9 cellular contexts compared by ENCODE assay signal in genomic region chr2:72924353-72925240, GRCh38. TPM values are rescaled to one million over a fixed set of nuclear protein-coding genes. Genes with fewer than 3 reads are reported as not detected.
A peak's percentile ranks its signal among the peaks of the same experiment; 100 is the strongest.
DNase-seq lines count a peak whose midpoint lies in the region; ATAC-seq, FAIRE-seq and TF ChIP-seq lines count a peak whose summit lies in the region.
"Had no signal": no experiment of that assay in that cellular context is flagged by ENCODE, and none has a peak within 500 bp of the region (broad histone marks: within the 10 kb centered on the region; RNA-seq: fewer than 3 reads in every experiment).

No MANE protein-coding gene starts in this region.

- H3K36me3 ChIP-seq in Peyer's patch (no peaks in the 10 kb centered on the region), HepG2 (replicated peaks in 1 of 2; ENCODE audit: control insufficient read depth in 1 of 2, insufficient read depth in 2 of 2, low read length in 2 of 2) (no peaks in the 10 kb centered on the region), tibial nerve (no peaks in the 10 kb centered on the region)

- no peak for FAIRE-seq in HepG2 (lab: Jason Lieb, UNC)

- intact Hi-C loops in HepG2 (cut with micrococcal nuclease; ENCODE audit: unreplicated experiment), result no loop called here

- H3K4me3 ChIP-seq in Peyer's patch (no peak overlapping the region), HepG2 (replicated peaks in 1 of 3; ENCODE audit: insufficient read depth in 1 of 3, low read depth in 2 of 3, low read length in 3 of 3) (peak overlapping the region in 1 of 3 experiments; percentile 19; a peak in 1 of 6 replicates), tibial nerve (peak overlapping the region in 1 of 4 donors; percentile 12)

- H3K4me2 ChIP-seq in HepG2 (ENCODE audit: low read depth, low read length), result peak overlapping the region; percentile 31

- TF ChIP-seq POLR2A in Peyer's patch (IDR thresholded peaks at IDR 0.05) (no peak), HepG2 (IDR thresholded peaks at IDR 0.05; ENCODE audit: insufficient read depth in 1 of 2, low read depth in 2 of 2, low read length in 2 of 2) (no peak), tibial nerve (IDR thresholded peaks at IDR 0.05) (no peak)

- no peak overlapping the region for H2AFZ ChIP-seq in HepG2 (ENCODE audit: low read length)

- H3K4me1 ChIP-seq in Peyer's patch (peaks cover 3 to 27% (median 14%) of the 10 kb centered on the region in 4 donors), HepG2 (ENCODE audit: insufficient read depth, low read length) (no peaks in the 10 kb centered on the region), tibial nerve (peaks cover 0 to 37% (median 16%) of the 10 kb centered on the region in 4 donors)

- DNase-seq in 8988T, result peak; percentile 19
- DNase-seq in GM19238 (ENCODE audit: insufficient read length, low spot score), result peak; percentile 44
- DNase-seq in Peyer's patch, result peak in 2 of 3 donors; percentile 1 to 41
- DNase-seq in HepG2 (ENCODE audit: low spot score), result no peak
- DNase-seq in tibial nerve (ENCODE audit: low spot score in 2 of 2), result no peak
- DNase-seq in NCI-H345 treated with DMSO at 0.1 percent for 48 hours (lab: John Stamatoyannopoulos, UW; ENCODE audit: unreplicated experiment), result no peak
- no peak for DNase-seq in cerebellar nuclear complex (lab: John Stamatoyannopoulos, UW)
- no peak for DNase-seq in NCI-H526 treated with DMSO at 0.1 percent for 48 hours (lab: John Stamatoyannopoulos, UW)
- DNase-seq: naive B cell had no signal

- no peak for TF ChIP-seq CTCF in Peyer's patch (IDR thresholded peaks at IDR 0.05)
- no peak for TF ChIP-seq CTCF in HepG2 (CRISPR knock-in tag; IDR thresholded peaks at IDR 0.05)
- TF ChIP-seq CTCF in tibial nerve (IDR thresholded peaks at IDR 0.05), result no peak

- in situ Hi-C loops in HepG2 (cut with HindIII; ENCODE audit: extremely low pct_ligation_motif_present, low pct_unique_long_range_greater_than_20kb), result no loop called here

- H3K9me3 ChIP-seq in Peyer's patch (no peaks in the 10 kb centered on the region), HepG2 (ENCODE audit: low read length) (no peaks in the 10 kb centered on the region), tibial nerve (no peaks in the 10 kb centered on the region)

- CTCF ChIA-PET in HepG2 (lab: Yijun Ruan, JAX; ENCODE audit: low intra/inter-chr PET ratio, low total read pairs), result no interaction called here

- TF ChIP-seq RAD21 in HepG2 (CRISPR knock-in tag; IDR thresholded peaks at IDR 0.05), result no peak

- H3K27ac ChIP-seq in Peyer's patch, result no peak overlapping the region
- no peak overlapping the region for H3K27ac ChIP-seq in HepG2 (ENCODE audit: extremely low read length, insufficient read depth, low read length)
- no peak overlapping the region for H3K27ac ChIP-seq in tibial nerve

- H3K9ac ChIP-seq in HepG2 (ENCODE audit: insufficient read depth, low read depth, low read length), result no peak overlapping the region

- no TSS peak for BruUV-seq in HepG2 (replicated peaks; lab: Mats Ljungman, UMichigan)

- TF ChIP-seq EP300 in HepG2 (IDR thresholded peaks at IDR 0.05; ENCODE audit: low read depth in 2 of 2, low read length in 2 of 2) (no peak), HepG2 (CRISPR knock-in tag; IDR thresholded peaks at IDR 0.05; ENCODE audit: borderline replicate concordance) (no peak), tibial nerve (IDR thresholded peaks at IDR 0.05) (no peak)

- POLR2A ChIA-PET in HepG2 (lab: Yijun Ruan, JAX), result no interaction called here

- 38% methylated on average over 36 of the region's 61 CpGs for WGBS in HepG2 (ENCODE audit: low lambda C conversion rate)
- 2 to 6% methylated on average over 20 to 48 of the region's 61 CpGs for WGBS in tibial nerve, 2 donors

- ATAC-seq in HepG2, result peak; percentile 57

- H3K79me2 ChIP-seq in HepG2 (ENCODE audit: insufficient read depth, low read length), result no peaks in the 10 kb centered on the region

- no peaks in the 10 kb centered on the region for H4K20me1 ChIP-seq in HepG2 (ENCODE audit: insufficient read depth, low read length)

- H3K27me3 ChIP-seq in Peyer's patch (peaks cover 0 to 55% of the 10 kb centered on the region in 2 donors), HepG2 (ENCODE audit: control insufficient read depth in 1 of 2, insufficient read depth in 2 of 2, low read length in 2 of 2) (peaks cover 2 to 92% of the 10 kb centered on the region in 2 experiments; a peak in 4 of 5 replicates), tibial nerve (peaks cover 0 to 99% of the 10 kb centered on the region in 2 donors)

TF ChIP-seq in HepG2, 621 proteins besides CTCF, POLR2A, EP300 and RAD21 (continues in another document):
- TF ChIP-seq ZNF672 (CRISPR knock-in tag; IDR thresholded peaks at IDR 0.05), result no peak
- peak; percentile 24 for TF ChIP-seq AGO2 (optimal IDR thresholded peaks at IDR 0.05; ENCODE audit: low read depth, low read length)
- TF ChIP-seq ZBTB3 (CRISPR knock-in tag; IDR thresholded peaks at IDR 0.05; ENCODE audit: borderline replicate concordance, low read depth), result no peak
- TF ChIP-seq KDM5B (CRISPR knock-in tag; IDR thresholded peaks at IDR 0.05; ENCODE audit: borderline replicate concordance), result 0 out of 2 replicates have a peak, but pooled peaks have one; percentile 27
- TF ChIP-seq HES4 (CRISPR knock-in tag; IDR thresholded peaks at IDR 0.05; ENCODE audit: borderline replicate concordance), result 0 out of 2 replicates have a peak, but pooled peaks have one; percentile 38
- peak; percentile 32 for TF ChIP-seq EZH2 (conservative IDR thresholded peaks at IDR 0.05; ENCODE audit: low read depth, low read length)
- TF ChIP-seq HDAC1 (CRISPR knock-in tag; IDR thresholded peaks at IDR 0.05), result no peak
- no peak for TF ChIP-seq PHB2 (IDR thresholded peaks at IDR 0.05; ENCODE audit: partially characterized antibody)
- TF ChIP-seq ZNF839 (CRISPR knock-in tag; IDR thresholded peaks at IDR 0.05; ENCODE audit: borderline replicate concordance), result no peak
- TF ChIP-seq SALL2 (CRISPR knock-in tag; IDR thresholded peaks at IDR 0.05), result no peak
- TF ChIP-seq MEF2D (CRISPR knock-in tag; IDR thresholded peaks at IDR 0.05), result no peak

RNA-seq across cellular contexts. Expression of gene EMX1, which starts 7.3 kb away (rescaled TPM):
- total RNA-seq in Peyer's patch, result 10 to 100 TPM in 1 of 4 donors, 1 to 10 TPM in 2, not detected in 1; 1.1 to 10.0 (median 3.4) TPM
- total RNA-seq in HepG2 (2016; rRNA removed; fragmentation: Illumina TruSeq; extraction: Trizol), result 3.9 and 4.9 TPM in 2 replicates
- total RNA-seq in HepG2 (2016; cell fraction: cytosol; rRNA removed; fragmentation: Illumina TruSeq; extraction: Trizol; ENCODE audit: low read depth), result 1.4 and 3.6 TPM in 2 replicates
- 3.5 and 4.5 TPM in 2 replicates for total RNA-seq in HepG2 (2016; cell fraction: insoluble cytoplasmic fraction; rRNA removed; fragmentation: Illumina TruSeq; extraction: Trizol)
- total RNA-seq in HepG2 (2016; cell fraction: membrane; rRNA removed; fragmentation: Illumina TruSeq; extraction: Trizol), result 3.1 and 4.4 TPM in 2 replicates
- total RNA-seq in HepG2 (2016; cell fraction: nucleus; rRNA removed; fragmentation: Illumina TruSeq; extraction: Trizol), result 2.2 and 2.3 TPM in 2 replicates
- 0.62 and 0.63 TPM in 2 replicates for polyA plus RNA-seq in HepG2 (2011; rRNA removed)
- polyA plus RNA-seq in HepG2 (2011; cell fraction: cytosol; rRNA removed), result 0.30 and 0.45 TPM in 2 replicates
- 1.3 and 2.0 TPM in 2 replicates for polyA plus RNA-seq in HepG2 (2011; cell fraction: nucleus; rRNA removed)
- polyA plus RNA-seq in HepG2 (2012), result 0.61 and 0.76 TPM in 2 replicates
- 1.7 and 2.7 TPM in 2 replicates for polyA plus RNA-seq in HepG2 (2016; cell fraction: cytosol; fragmentation: Illumina TruSeq; extraction: Trizol; ENCODE audit: low read depth)
- 4.2 and 5.5 TPM in 2 replicates for polyA plus RNA-seq in HepG2 (2016; cell fraction: insoluble cytoplasmic fraction; fragmentation: Illumina TruSeq; extraction: Trizol; ENCODE audit: low read depth)
- polyA plus RNA-seq in HepG2 (2016; cell fraction: membrane; fragmentation: Illumina TruSeq; extraction: Trizol; ENCODE audit: low read depth), result 4.4 and 4.5 TPM in 2 replicates
- 6.4 and 7.2 TPM in 2 replicates for polyA plus RNA-seq in HepG2 (2016; cell fraction: nucleus; fragmentation: Illumina TruSeq; extraction: Trizol; ENCODE audit: insufficient read depth, low read depth)
- polyA minus RNA-seq in HepG2 (2011; rRNA and poly(A)+ RNA removed; ENCODE audit: low replicate concordance), result 0.58 TPM in 1 of 2 replicates, not detected in the other
- 0.79 TPM in 1 of 2 replicates, not detected in the other for polyA minus RNA-seq in HepG2 (2011; cell fraction: cytosol; rRNA and poly(A)+ RNA removed)
- polyA minus RNA-seq in HepG2 (2011; cell fraction: nucleus; rRNA and poly(A)+ RNA removed), result 0.64 and 0.87 TPM in 2 replicates
- total RNA-seq in tibial nerve, result not detected

RNA-seq across cellular contexts. Expression of gene SPR, which starts 37.4 kb away (rescaled TPM):
- total RNA-seq in Peyer's patch (10 to 100 TPM; 28.1 to 66.0 (median 52.1) TPM), HepG2 (2016; rRNA removed; fragmentation: Illumina TruSeq; extraction: Trizol) (85.0 and 96.0 TPM in 2 replicates), tibial nerve (10 to 100 TPM; 22.0 to 33.3 (median 27.1) TPM)
- 38.7 and 40.4 TPM in 2 replicates for total RNA-seq in HepG2 (2016; cell fraction: cytosol; rRNA removed; fragmentation: Illumina TruSeq; extraction: Trizol; ENCODE audit: low read depth)
- total RNA-seq in HepG2 (2016; cell fraction: insoluble cytoplasmic fraction; rRNA removed; fragmentation: Illumina TruSeq; extraction: Trizol), result 80.0 and 95.9 TPM in 2 replicates
- total RNA-seq in HepG2 (2016; cell fraction: membrane; rRNA removed; fragmentation: Illumina TruSeq; extraction: Trizol), result 62.4 and 65.7 TPM in 2 replicates
- 45.5 and 49.4 TPM in 2 replicates for total RNA-seq in HepG2 (2016; cell fraction: nucleus; rRNA removed; fragmentation: Illumina TruSeq; extraction: Trizol)
- polyA plus RNA-seq in HepG2 (2011; rRNA removed), result 32.4 and 34.0 TPM in 2 replicates
- 36.8 and 38.2 TPM in 2 replicates for polyA plus RNA-seq in HepG2 (2011; cell fraction: cytosol; rRNA removed)
- polyA plus RNA-seq in HepG2 (2011; cell fraction: nucleus; rRNA removed), result 13.3 and 15.7 TPM in 2 replicates
- polyA plus RNA-seq in HepG2 (2012), result 30.9 and 32.8 TPM in 2 replicates
- 35.7 and 40.5 TPM in 2 replicates for polyA plus RNA-seq in HepG2 (2016; cell fraction: cytosol; fragmentation: Illumina TruSeq; extraction: Trizol; ENCODE audit: low read depth)
- 74.6 and 78.4 TPM in 2 replicates for polyA plus RNA-seq in HepG2 (2016; cell fraction: insoluble cytoplasmic fraction; fragmentation: Illumina TruSeq; extraction: Trizol; ENCODE audit: low read depth)
- polyA plus RNA-seq in HepG2 (2016; cell fraction: membrane; fragmentation: Illumina TruSeq; extraction: Trizol; ENCODE audit: low read depth), result 47.2 and 51.0 TPM in 2 replicates
- polyA plus RNA-seq in HepG2 (2016; cell fraction: nucleus; fragmentation: Illumina TruSeq; extraction: Trizol; ENCODE audit: insufficient read depth, low read depth), result 75.3 and 78.1 TPM in 2 replicates
- polyA minus RNA-seq in HepG2 (2011; rRNA and poly(A)+ RNA removed; ENCODE audit: low replicate concordance), result 28.6 and 36.6 TPM in 2 replicates
- 12.9 and 13.5 TPM in 2 replicates for polyA minus RNA-seq in HepG2 (2011; cell fraction: cytosol; rRNA and poly(A)+ RNA removed)
- polyA minus RNA-seq in HepG2 (2011; cell fraction: nucleus; rRNA and poly(A)+ RNA removed), result 5.4 and 8.7 TPM in 2 replicates

Comparison
In these comparisons a context has a peak if more than half of its experiments do, and no peak if none do; other contexts are left out.
1. DNase-seq: peak in 8988T (single experiment), GM19238 (single experiment) and Peyer's patch (2 of 3); none in HepG2 (single experiment), tibial nerve (0 of 2), NCI-H345 treated with DMSO at 0.1 percent for 48 hours (single experiment), cerebellar nuclear complex (0 of 2) and NCI-H526 treated with DMSO at 0.1 percent for 48 hours (single experiment).